ENCODE assay signal across 12 cellular contexts in the genomic region with DNA sequence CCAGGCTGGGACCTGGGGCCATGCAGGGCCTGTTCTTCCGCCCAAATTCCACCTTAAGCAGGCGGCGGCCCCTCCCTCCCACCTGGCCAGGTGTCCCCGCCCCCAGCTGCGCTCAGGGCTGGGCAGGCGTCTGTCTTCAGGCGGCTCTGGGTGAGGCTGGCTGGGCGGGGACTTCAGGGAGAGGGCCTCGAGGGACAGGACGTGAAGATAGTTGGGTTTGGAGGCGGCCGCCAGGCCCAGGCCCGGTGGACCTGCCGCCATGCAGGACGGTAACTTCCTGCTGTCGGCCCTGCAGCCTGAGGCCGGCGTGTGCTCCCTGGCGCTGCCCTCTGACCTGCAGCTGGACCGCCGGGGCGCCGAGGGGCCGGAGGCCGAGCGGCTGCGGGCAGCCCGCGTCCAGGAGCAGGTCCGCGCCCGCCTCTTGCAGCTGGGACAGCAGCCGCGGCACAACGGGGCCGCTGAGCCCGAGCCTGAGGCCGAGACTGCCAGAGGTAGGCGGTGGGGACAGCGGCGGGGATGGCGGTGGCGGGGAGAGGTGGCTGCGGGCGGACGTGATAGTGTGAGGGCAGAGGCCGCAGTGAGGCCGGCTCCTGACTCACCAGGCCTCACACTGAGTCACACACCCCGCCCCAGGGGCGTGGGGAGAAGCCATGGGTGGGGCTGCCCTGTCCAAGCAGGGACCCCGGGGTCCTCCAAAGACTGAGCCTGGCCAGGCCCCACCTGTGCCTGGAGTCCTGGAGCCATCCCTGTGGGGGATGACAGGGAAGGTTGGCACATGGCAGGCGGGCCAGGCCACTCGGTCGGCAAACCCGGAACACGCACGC. TPM values are rescaled to one million over a fixed set of nuclear protein-coding genes. Genes with fewer than 3 reads are reported as not detected.
DNase-seq lines count a peak whose midpoint lies in the region; ATAC-seq and TF ChIP-seq lines count a peak whose summit lies in the region.
"Had no signal": no experiment of that assay in that cellular context is flagged by ENCODE, and none has a peak within 500 bp of the region (broad histone marks: within the 10 kb centered on the region; RNA-seq: fewer than 3 reads in every experiment).

A gene with protein sequence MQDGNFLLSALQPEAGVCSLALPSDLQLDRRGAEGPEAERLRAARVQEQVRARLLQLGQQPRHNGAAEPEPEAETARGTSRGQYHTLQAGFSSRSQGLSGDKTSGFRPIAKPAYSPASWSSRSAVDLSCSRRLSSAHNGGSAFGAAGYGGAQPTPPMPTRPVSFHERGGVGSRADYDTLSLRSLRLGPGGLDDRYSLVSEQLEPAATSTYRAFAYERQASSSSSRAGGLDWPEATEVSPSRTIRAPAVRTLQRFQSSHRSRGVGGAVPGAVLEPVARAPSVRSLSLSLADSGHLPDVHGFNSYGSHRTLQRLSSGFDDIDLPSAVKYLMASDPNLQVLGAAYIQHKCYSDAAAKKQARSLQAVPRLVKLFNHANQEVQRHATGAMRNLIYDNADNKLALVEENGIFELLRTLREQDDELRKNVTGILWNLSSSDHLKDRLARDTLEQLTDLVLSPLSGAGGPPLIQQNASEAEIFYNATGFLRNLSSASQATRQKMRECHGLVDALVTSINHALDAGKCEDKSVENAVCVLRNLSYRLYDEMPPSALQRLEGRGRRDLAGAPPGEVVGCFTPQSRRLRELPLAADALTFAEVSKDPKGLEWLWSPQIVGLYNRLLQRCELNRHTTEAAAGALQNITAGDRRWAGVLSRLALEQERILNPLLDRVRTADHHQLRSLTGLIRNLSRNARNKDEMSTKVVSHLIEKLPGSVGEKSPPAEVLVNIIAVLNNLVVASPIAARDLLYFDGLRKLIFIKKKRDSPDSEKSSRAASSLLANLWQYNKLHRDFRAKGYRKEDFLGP (plus strand): TSS at position 176 of the 824 bp plus-strand sequence. CDS start 84 bp downstream, at position 260.

- no peak within 1 kb of the TSS for H3K4me3 Mint-ChIP-seq in activated naive CD4-positive, alpha-beta T cell treated with anti-CD3 and anti-CD28 coated beads for 36 hours
- H3K4me3 Mint-ChIP-seq: central memory CD8-positive, alpha-beta T cell had no signal

- ATAC-seq in GM19452 (IDR thresholded peaks at IDR 0.05; ENCODE audit: unreplicated experiment) = no peak

- no peaks in the 10 kb centered on the region for H3K27me3 Mint-ChIP-seq in activated naive CD4-positive, alpha-beta T cell treated with anti-CD3 and anti-CD28 coated beads for 36 hours (ENCODE audit: low read depth)
- H3K27me3 Mint-ChIP-seq: central memory CD8-positive, alpha-beta T cell had no signal

- H3K56ac ChIP-seq in mesendoderm (ENCODE audit: low read length) = peak within 1 kb of the TSS; percentile 94

- H3K9ac ChIP-seq in mesendoderm (ENCODE audit: low read length) = peak within 1 kb of the TSS; percentile 89

- H3K4ac ChIP-seq in mesendoderm (ENCODE audit: low read depth, low read length) = peak within 1 kb of the TSS; percentile 48

- no peaks in the 10 kb centered on the region for H3K79me1 ChIP-seq in mesendoderm (ENCODE audit: low read length)

- no peak for TF ChIP-seq CTCF in AG04450 (IDR thresholded peaks at IDR 0.05; ENCODE audit: low read depth, low read length)
- no peak for TF ChIP-seq CTCF in cardiac fibroblast (IDR thresholded peaks at IDR 0.05; ENCODE audit: low read depth, low read length)

- H2BK15ac ChIP-seq in mesendoderm (replicated peaks; ENCODE audit: low read depth) = no peak within 1 kb of the TSS

- peak within 1 kb of the TSS; percentile 68 for H3K4me2 ChIP-seq in mesendoderm (ENCODE audit: low read length)

- H2BK5ac ChIP-seq in mesendoderm (ENCODE audit: low read length) = no peak within 1 kb of the TSS

- peaks cover 4% of the 10 kb centered on the region for H3K9me3 Mint-ChIP-seq in activated naive CD4-positive, alpha-beta T cell treated with anti-CD3 and anti-CD28 coated beads for 36 hours
- H3K9me3 Mint-ChIP-seq: central memory CD8-positive, alpha-beta T cell had no signal

- no peaks in the 10 kb centered on the region for H3K79me2 ChIP-seq in mesendoderm (ENCODE audit: control insufficient read depth, insufficient read depth, low read length)

- H3K4me1 Mint-ChIP-seq in activated naive CD4-positive, alpha-beta T cell treated with anti-CD3 and anti-CD28 coated beads for 36 hours (ENCODE audit: low read depth) = peaks cover 5% of the 10 kb centered on the region
- H3K4me1 Mint-ChIP-seq: central memory CD8-positive, alpha-beta T cell had no signal

- CTCF ChIA-PET in AG04450 (lab: Charles Lee) = no interaction called here
- CTCF ChIA-PET in activated naive CD4-positive, alpha-beta T cell treated with anti-CD3 and anti-CD28 coated beads for 36 hours (lab: Charles Lee) = no interaction called here

- H3K36me3 Mint-ChIP-seq in activated naive CD4-positive, alpha-beta T cell treated with anti-CD3 and anti-CD28 coated beads for 36 hours (ENCODE audit: low read depth) = no peaks in the 10 kb centered on the region

- H2AK5ac ChIP-seq in mesendoderm (ENCODE audit: low read length) = peak within 1 kb of the TSS; percentile 78

- POLR2A ChIA-PET in AG04450 (lab: Yijun Ruan, JAX) = interaction anchor here (1.4 kb wide), 1 partner anchor 13 kb away, joined by 3 read pairs; no protein-coding TSS in a partner anchor

- H3K4me1 ChIP-seq in mesendoderm (ENCODE audit: control insufficient read depth, low read depth, low read length) = peaks cover 4% of the 10 kb centered on the region

- H3K27me3 ChIP-seq in AG04450 (ENCODE audit: control insufficient read depth, insufficient read depth, low read length) = no peaks in the 10 kb centered on the region
- H3K27me3 ChIP-seq in mesendoderm (ENCODE audit: insufficient read depth, low read length, poor library complexity) = no peaks in the 10 kb centered on the region

- WGBS in mesendoderm (ENCODE audit: extremely low coverage, insufficient coverage, low lambda C conversion rate) = no CpG with 5 or more reads among the region's 57 CpGs

- H3K9me3 ChIP-seq in AG04450 (ENCODE audit: control insufficient read depth, insufficient read depth, low read length) = peaks cover 15% of the 10 kb centered on the region; the same call in 1 of the 2 replicates

- DNase-seq in AG04450 (ENCODE audit: low read depth, low spot score) (no peak), LHCN-M2 (ENCODE audit: low read depth) (peak; percentile 53), cardiac fibroblast (ENCODE audit: low read depth in 2 of 2) (peak; percentile 50 to 71), mesendoderm (peak; percentile 81), cerebellar cortex (ENCODE audit: low spot score) (no peak)
- DNase-seq in stimulated activated CD4-positive, alpha-beta T cell treated with anti-CD3 and anti-CD28 coated beads, Interleukin-12 subunit alpha, Interleukin-12 subunit beta, amount 100 ng/mL, for 4 hours = no peak
- DNase-seq in activated naive CD4-positive, alpha-beta T cell treated with anti-CD3 and anti-CD28 coated beads for 36 hours = no peak
- DNase-seq: GF-D8, GOT3 had no signal

- no peaks in the 10 kb centered on the region for H3K36me3 ChIP-seq in mesendoderm (ENCODE audit: control insufficient read depth, insufficient read depth, low read length)

- H3K4me3 ChIP-seq in AG04450 (ENCODE audit: low read depth, low read length) = peak within 1 kb of the TSS; percentile 7; the same call in 1 of the 2 replicates
- H3K4me3 ChIP-seq in cardiac fibroblast (replicated peaks in 1 of 2; ENCODE audit: low read depth in 2 of 2, low read length in 2 of 2) = peak within 1 kb of the TSS in 1 of 2 donors; percentile 34
- peak within 1 kb of the TSS; percentile 40 for H3K4me3 ChIP-seq in mesendoderm (ENCODE audit: low read length)

- H3K27ac Mint-ChIP-seq in activated naive CD4-positive, alpha-beta T cell treated with anti-CD3 and anti-CD28 coated beads for 36 hours = no peak within 1 kb of the TSS

- H3K23ac ChIP-seq in mesendoderm (ENCODE audit: low read length) = no peak within 1 kb of the TSS

- no peak within 1 kb of the TSS for H4K5ac ChIP-seq in mesendoderm (ENCODE audit: low read length)

- intact Hi-C loops in activated naive CD4-positive, alpha-beta T cell treated with anti-CD3 and anti-CD28 coated beads for 36 hours (cut with micrococcal nuclease) = no loop called here

- no peak within 1 kb of the TSS for H4K8ac ChIP-seq in mesendoderm (ENCODE audit: low read depth, low read length)

- peak within 1 kb of the TSS; percentile 53 for H3K18ac ChIP-seq in mesendoderm (ENCODE audit: low read length)

- no peak within 1 kb of the TSS for H2BK120ac ChIP-seq in mesendoderm (ENCODE audit: low read depth, low read length)

- H3K27ac ChIP-seq in AG04450 (ENCODE audit: low read depth, low read length) = no peak within 1 kb of the TSS
- H3K27ac ChIP-seq in mesendoderm (ENCODE audit: low read depth, low read length) = peak within 1 kb of the TSS; percentile 36

RNA-seq across cellular contexts. Expression of the gene that starts here (rescaled TPM):
- polyA plus RNA-seq in AG04450 (2011; rRNA removed) = 0.55 and 1.1 TPM in 2 replicates
- polyA minus RNA-seq in AG04450 (2011; rRNA and poly(A)+ RNA removed) = 0.61 and 2.6 TPM in 2 replicates
- 3.7 and 4.7 TPM in 2 replicates for total RNA-seq in LHCN-M2 (2014; rRNA removed)
- polyA plus RNA-seq in LHCN-M2 (2012) = 2.1 TPM
- polyA plus RNA-seq in mesendoderm (2013, experiment 1 of 2) = 13.1 TPM
- polyA plus RNA-seq in mesendoderm (2013, experiment 2 of 2) = 14.1 TPM
- total RNA-seq in activated naive CD4-positive, alpha-beta T cell treated with anti-CD3 and anti-CD28 coated beads for 36 hours = not detected
- total RNA-seq: SK-MEL-5 had no signal

Comparison
In these comparisons a context has a peak if more than half of its experiments do, and no peak if none do; other contexts are left out.
1. DNase-seq: peak in LHCN-M2 (single experiment), cardiac fibroblast (2 of 2) and mesendoderm (single experiment); none in AG04450 (single experiment), stimulated activated CD4-positive, alpha-beta T cell treated with anti-CD3 and anti-CD28 coated beads, Interleukin-12 subunit alpha, Interleukin-12 subunit beta, amount 100 ng/mL, for 4 hours (single experiment), cerebellar cortex (single experiment) and activated naive CD4-positive, alpha-beta T cell treated with anti-CD3 and anti-CD28 coated beads for 36 hours (single experiment).